In genomic region chr18:52287151-52287550, GRCh38 we compare ENCODE assay signal across 22 cellular contexts. TPM values are rescaled to one million over a fixed set of nuclear protein-coding genes. Genes with fewer than 3 reads are reported as not detected.
A peak's percentile ranks its signal among the peaks of the same experiment; 100 is the strongest.
DNase-seq lines count a peak whose midpoint lies in the region; TF ChIP-seq lines count a peak whose summit lies in the region.
"Had no signal": no experiment of that assay in that cellular context is flagged by ENCODE, and none has a peak within 500 bp of the region (broad histone marks: within the 10 kb centered on the region; RNA-seq: fewer than 3 reads in every experiment).

No MANE protein-coding gene starts in this region.

- CTCF ChIA-PET in A673 (lab: Charles Lee): no interaction called here

- H3K27me3 ChIP-seq in A673 (replicated peaks; ENCODE audit: insufficient read depth, low read depth, low read length, poor library complexity): no peaks in the 10 kb centered on the region
- H3K27me3 ChIP-seq in HUES64 (ENCODE audit: insufficient read depth, low read length): no peaks in the 10 kb centered on the region
- H3K27me3 ChIP-seq in kidney epithelial cell (ENCODE audit: control insufficient read depth, insufficient read depth, low read length): no peaks in the 10 kb centered on the region
- no peaks in the 10 kb centered on the region for H3K27me3 ChIP-seq in tibial artery
- H3K27me3 ChIP-seq in endodermal cell (ENCODE audit: control insufficient read depth, insufficient read depth, low read length, poor library complexity, severe bottlenecking): no peaks in the 10 kb centered on the region
- H3K27me3 ChIP-seq: BE2C, SJSA1 had no signal

- no peaks in the 10 kb centered on the region for H3K36me3 ChIP-seq in A673 (ENCODE audit: insufficient read depth, low read length, poor library complexity, severe bottlenecking)
- no peaks in the 10 kb centered on the region for H3K36me3 ChIP-seq in HUES64 (ENCODE audit: insufficient read depth, low read length)
- no peaks in the 10 kb centered on the region for H3K36me3 ChIP-seq in kidney epithelial cell (ENCODE audit: control insufficient read depth, insufficient read depth, low read length)
- no peaks in the 10 kb centered on the region for H3K36me3 ChIP-seq in tibial artery
- H3K36me3 ChIP-seq in endodermal cell (ENCODE audit: control insufficient read depth, insufficient read depth, low read length): no peaks in the 10 kb centered on the region
- H3K36me3 ChIP-seq: BE2C, SJSA1 had no signal

- DNase-seq in A673 (ENCODE audit: low spot score) (peak; percentile 95), astrocyte of the hippocampus (ENCODE audit: low read depth, low spot score) (peak; percentile 22), kidney epithelial cell (ENCODE audit: low read depth) (peak; percentile 10), tibial artery (no peak), endodermal cell (no peak), Ammon's horn (ENCODE audit: low spot score) (no peak), NCI-H1694 treated with DMSO at 0.1 percent for 48 hours (lab: John Stamatoyannopoulos, UW) (no peak)
- DNase-seq: BE2C; CD4-positive, alpha-beta T cell; DMS53; H9; NCI-H1436; NCI-H2029 treated with DMSO at 0.1 percent for 48 hours; NCI-H2171 treated with DMSO at 0.1 percent for 48 hours; NCI-H510A treated with DMSO at 0.1 percent for 48 hours; NCI-H82; PC-9 had no signal

- H3K9ac ChIP-seq in HUES64 (ENCODE audit: low read depth, low read length): no peak overlapping the region
- no peak overlapping the region for H3K9ac ChIP-seq in endodermal cell (ENCODE audit: extremely low read depth, low read length, poor library complexity, severe bottlenecking)
- H3K9ac ChIP-seq: KMS-11 had no signal

- peak overlapping the region; percentile 11 for H3K4me3 ChIP-seq in A673 (ENCODE audit: low read depth, low read length, poor library complexity, severe bottlenecking)
- H3K4me3 ChIP-seq in HUES64 (ENCODE audit: low read length): no peak overlapping the region
- no peak overlapping the region for H3K4me3 ChIP-seq in kidney epithelial cell (ENCODE audit: low read depth, low read length)
- no peak overlapping the region for H3K4me3 ChIP-seq in tibial artery
- H3K4me3 ChIP-seq in endodermal cell (ENCODE audit: low read length): no peak overlapping the region
- H3K4me3 ChIP-seq: A549, PC-9, SJSA1 had no signal

- peaks cover 35% of the 10 kb centered on the region for H3K4me1 ChIP-seq in A673 (ENCODE audit: insufficient read depth, low read length, poor library complexity, severe bottlenecking)
- H3K4me1 ChIP-seq in HUES64 (ENCODE audit: insufficient read depth, low read length): peaks cover 21% of the 10 kb centered on the region
- H3K4me1 ChIP-seq in tibial artery: no peaks in the 10 kb centered on the region
- no peaks in the 10 kb centered on the region for H3K4me1 ChIP-seq in endodermal cell (ENCODE audit: control insufficient read depth, insufficient read depth, low read length)
- H3K4me1 ChIP-seq: A549, BE2C, SJSA1 had no signal

- intact Hi-C loops in A673 (cut with micrococcal nuclease; ENCODE audit: unreplicated experiment): loop anchor here (2.0 to 5.0 kb wide), 3 partner anchors 32 to 620 kb away; no protein-coding TSS in a partner anchor
- intact Hi-C loops in tibial artery (cut with DNase I; ENCODE audit: low total_unique reads): no loop called here

- H3K9me3 ChIP-seq in A673 (ENCODE audit: low read depth, low read length, poor library complexity, severe bottlenecking) (no peaks in the 10 kb centered on the region), HUES64 (ENCODE audit: insufficient read depth, low read depth, low read length) (no peaks in the 10 kb centered on the region), tibial artery (no peaks in the 10 kb centered on the region), endodermal cell (ENCODE audit: control insufficient read depth, low read length) (no peaks in the 10 kb centered on the region)
- H3K9me3 ChIP-seq: A549, BE2C, SJSA1 had no signal

- no peaks in the 10 kb centered on the region for H3K27me3 Mint-ChIP-seq in endodermal cell (ENCODE audit: insufficient read depth)
- H3K27me3 Mint-ChIP-seq: CD4-positive, alpha-beta T cell had no signal

- peaks cover 11% of the 10 kb centered on the region for H3K4me1 Mint-ChIP-seq in endodermal cell

- POLR2A ChIA-PET in A673 (lab: Charles Lee; ENCODE audit: low non-redundant PET): no interaction called here

- no peak overlapping the region for H3K4me3 Mint-ChIP-seq in endodermal cell
- H3K4me3 Mint-ChIP-seq: CD4-positive, alpha-beta T cell; H9 had no signal

- no peaks in the 10 kb centered on the region for H3K36me3 Mint-ChIP-seq in endodermal cell (ENCODE audit: low read depth)

- no peaks in the 10 kb centered on the region for H3K9me3 Mint-ChIP-seq in endodermal cell
- H3K9me3 Mint-ChIP-seq: CD4-positive, alpha-beta T cell; H9 had no signal

- WGBS in HUES64: 50% methylated on average over 1 of the region's 1 CpG
- 42% methylated on average over 1 of the region's 1 CpG; no CpG with 5 or more reads in 1 of the 2 experiments for whole genome bisulfite sequencing in endodermal cell (ENCODE audit: insufficient coverage in 1 of 2, insufficient read length in 1 of 2), 2 experiments

- BruUV-seq in A673 (replicated peaks; lab: Mats Ljungman, UMichigan): no TSS peak

- no peak overlapping the region for H3K27ac Mint-ChIP-seq in endodermal cell
- H3K27ac Mint-ChIP-seq: CD4-positive, alpha-beta T cell had no signal

- peak overlapping the region; percentile 74 for H3K27ac ChIP-seq in A673 (ENCODE audit: low read depth, low read length, poor library complexity, severe bottlenecking)
- H3K27ac ChIP-seq in HUES64 (ENCODE audit: low read depth, low read length): peak overlapping the region; percentile 51
- H3K27ac ChIP-seq in tibial artery: no peak overlapping the region
- no peak overlapping the region for H3K27ac ChIP-seq in endodermal cell (ENCODE audit: low read depth, low read length)
- H3K27ac ChIP-seq: A549, KMS-11, PC-9, SJSA1 had no signal

- TF ChIP-seq CTCF in A673 (conservative IDR thresholded peaks at IDR 0.05; ENCODE audit: low read depth, low read length): no peak
- TF ChIP-seq CTCF in kidney epithelial cell (IDR thresholded peaks at IDR 0.05; ENCODE audit: insufficient read depth, low read length, poor library complexity, severe bottlenecking): no peak
- TF ChIP-seq CTCF in tibial artery (IDR thresholded peaks at IDR 0.05): no peak
- TF ChIP-seq CTCF in endodermal cell (conservative IDR thresholded peaks at IDR 0.05): no peak

RNA-seq across cellular contexts. Expression of gene DCC, which starts 52.8 kb away (rescaled TPM):
- 93.0 and 99.5 TPM in 2 replicates for total RNA-seq in A673 (2021)
- 1.4 TPM for polyA plus RNA-seq in HUES64 (2013, experiment 1 of 2)
- polyA plus RNA-seq in HUES64 (2013, experiment 2 of 2): 3.4 TPM
- 0.04 and 0.07 TPM in 2 replicates for total RNA-seq in kidney epithelial cell
- under 1 TPM; 0.77 to 0.97 TPM for total RNA-seq in endodermal cell
- 73.3 TPM for polyA plus RNA-seq in endodermal cell (2013, experiment 1 of 2)
- polyA plus RNA-seq in endodermal cell (2013, experiment 2 of 2): 64.3 TPM
- total RNA-seq: CD4-positive, alpha-beta T cell; M059J; PC-9; SJSA1 had no signal

Comparison
In these comparisons a context has a peak if more than half of its experiments do, and no peak if none do; other contexts are left out.
1. DNase-seq: peak in A673 (single experiment), astrocyte of the hippocampus (single experiment) and kidney epithelial cell (single experiment); none in tibial artery (0 of 2), endodermal cell (single experiment), Ammon's horn (single experiment) and NCI-H1694 treated with DMSO at 0.1 percent for 48 hours (single experiment).
2. H3K27ac ChIP-seq: peak in A673 (single experiment) and HUES64 (single experiment); none in tibial artery (0 of 2) and endodermal cell (single experiment).
3. RNA of gene DCC, which starts 52.8 kb away (total RNA-seq): 93.0 to 99.5 TPM in A673; 0.77 to 0.97 TPM in endodermal cell and 0.04 to 0.07 TPM in kidney epithelial cell; every median in the first group is over 10 times any median in the second.